Comparison of ENCODE assay signal across 1 cellular context in genomic region chrX:49191033-49191871, GRCh38.
TF ChIP-seq lines count a peak whose summit lies in the region.

No MANE protein-coding gene starts in this region.

TF ChIP-seq in K562, 482 proteins besides CTCF, POLR2A, EP300 and RAD21 (continues in another document):
- TF ChIP-seq ZNF76 (CRISPR knock-in tag; IDR thresholded peaks at IDR 0.05; ENCODE audit: borderline replicate concordance) = no peak
- TF ChIP-seq, protein P1, sequence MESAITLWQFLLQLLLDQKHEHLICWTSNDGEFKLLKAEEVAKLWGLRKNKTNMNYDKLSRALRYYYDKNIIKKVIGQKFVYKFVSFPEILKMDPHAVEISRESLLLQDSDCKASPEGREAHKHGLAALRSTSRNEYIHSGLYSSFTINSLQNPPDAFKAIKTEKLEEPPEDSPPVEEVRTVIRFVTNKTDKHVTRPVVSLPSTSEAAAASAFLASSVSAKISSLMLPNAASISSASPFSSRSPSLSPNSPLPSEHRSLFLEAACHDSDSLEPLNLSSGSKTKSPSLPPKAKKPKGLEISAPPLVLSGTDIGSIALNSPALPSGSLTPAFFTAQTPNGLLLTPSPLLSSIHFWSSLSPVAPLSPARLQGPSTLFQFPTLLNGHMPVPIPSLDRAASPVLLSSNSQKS (CRISPR knock-in tag; IDR thresholded peaks at IDR 0.05) = no peak
- TF ChIP-seq NR0B1 (IDR thresholded peaks at IDR 0.05; ENCODE audit: partially characterized antibody) = no peak
- peak; percentile 83 for TF ChIP-seq CREM (IDR thresholded peaks at IDR 0.05; ENCODE audit: low read depth)
- TF ChIP-seq ZBTB40 (IDR thresholded peaks at IDR 0.05) = peak; percentile 89
- no peak for TF ChIP-seq ZBTB40 (CRISPR knock-in tag; IDR thresholded peaks at IDR 0.05)
- 0 out of 2 replicates have a peak, but pooled peaks have one; percentile 13 for TF ChIP-seq KHSRP (IDR thresholded peaks at IDR 0.05)
- TF ChIP-seq FIP1L1 (IDR thresholded peaks at IDR 0.05; ENCODE audit: low read depth, low read length, poor library complexity, severe bottlenecking) = peak; percentile 29
- TF ChIP-seq PHF8 (IDR thresholded peaks at IDR 0.05; ENCODE audit: borderline replicate concordance, low read length) = peak; percentile 81; the same call in 1 of the 2 replicates
- TF ChIP-seq NR2C1 (IDR thresholded peaks at IDR 0.05) = no peak
- no peak for TF ChIP-seq NR2C1 (tag; IDR thresholded peaks at IDR 0.05)
- no peak for TF ChIP-seq ESRRB (CRISPR knock-in tag; IDR thresholded peaks at IDR 0.05; ENCODE audit: borderline replicate concordance)
- no peak for TF ChIP-seq ZNF316 (IDR thresholded peaks at IDR 0.05)
- TF ChIP-seq KLF13 (tag; IDR thresholded peaks at IDR 0.05; ENCODE audit: borderline replicate concordance, low read depth) = 0 out of 2 replicates have a peak, but pooled peaks have one; percentile 18
- TF ChIP-seq SIN3B (IDR thresholded peaks at IDR 0.05; ENCODE audit: low read depth) = no peak
- TF ChIP-seq CXXC5 (CRISPR knock-in tag; IDR thresholded peaks at IDR 0.05) = peak; percentile 91
- TF ChIP-seq RB1 (IDR thresholded peaks at IDR 0.05; ENCODE audit: low read depth) = peak; percentile 70; the same call in 1 of the 2 replicates
- peak; percentile 100 for TF ChIP-seq ASH1L (IDR thresholded peaks at IDR 0.05; ENCODE audit: borderline replicate concordance, low read depth, partially characterized antibody)
- peak; percentile 50 to 80 for TF ChIP-seq FOXK2 (conservative IDR thresholded peaks at IDR 0.05 in 1 of 2, IDR thresholded peaks at IDR 0.05 in 1 of 2; ENCODE audit: low read depth in 2 of 2)
- TF ChIP-seq HNRNPLL (IDR thresholded peaks at IDR 0.05; ENCODE audit: low read depth, low read length, poor library complexity, severe bottlenecking) = peak; percentile 85
- TF ChIP-seq, protein P2, sequence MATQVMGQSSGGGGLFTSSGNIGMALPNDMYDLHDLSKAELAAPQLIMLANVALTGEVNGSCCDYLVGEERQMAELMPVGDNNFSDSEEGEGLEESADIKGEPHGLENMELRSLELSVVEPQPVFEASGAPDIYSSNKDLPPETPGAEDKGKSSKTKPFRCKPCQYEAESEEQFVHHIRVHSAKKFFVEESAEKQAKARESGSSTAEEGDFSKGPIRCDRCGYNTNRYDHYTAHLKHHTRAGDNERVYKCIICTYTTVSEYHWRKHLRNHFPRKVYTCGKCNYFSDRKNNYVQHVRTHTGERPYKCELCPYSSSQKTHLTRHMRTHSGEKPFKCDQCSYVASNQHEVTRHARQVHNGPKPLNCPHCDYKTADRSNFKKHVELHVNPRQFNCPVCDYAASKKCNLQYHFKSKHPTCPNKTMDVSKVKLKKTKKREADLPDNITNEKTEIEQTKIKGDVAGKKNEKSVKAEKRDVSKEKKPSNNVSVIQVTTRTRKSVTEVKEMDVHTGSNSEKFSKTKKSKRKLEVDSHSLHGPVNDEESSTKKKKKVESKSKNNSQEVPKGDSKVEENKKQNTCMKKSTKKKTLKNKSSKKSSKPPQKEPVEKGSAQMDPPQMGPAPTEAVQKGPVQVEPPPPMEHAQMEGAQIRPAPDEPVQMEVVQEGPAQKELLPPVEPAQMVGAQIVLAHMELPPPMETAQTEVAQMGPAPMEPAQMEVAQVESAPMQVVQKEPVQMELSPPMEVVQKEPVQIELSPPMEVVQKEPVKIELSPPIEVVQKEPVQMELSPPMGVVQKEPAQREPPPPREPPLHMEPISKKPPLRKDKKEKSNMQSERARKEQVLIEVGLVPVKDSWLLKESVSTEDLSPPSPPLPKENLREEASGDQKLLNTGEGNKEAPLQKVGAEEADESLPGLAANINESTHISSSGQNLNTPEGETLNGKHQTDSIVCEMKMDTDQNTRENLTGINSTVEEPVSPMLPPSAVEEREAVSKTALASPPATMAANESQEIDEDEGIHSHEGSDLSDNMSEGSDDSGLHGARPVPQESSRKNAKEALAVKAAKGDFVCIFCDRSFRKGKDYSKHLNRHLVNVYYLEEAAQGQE (CRISPR knock-in tag; IDR thresholded peaks at IDR 0.05; ENCODE audit: low read depth) = 0 out of 2 replicates have a peak, but pooled peaks have one; percentile 44
- peak; percentile 82 for TF ChIP-seq CREB1 (IDR thresholded peaks at IDR 0.05)
- TF ChIP-seq CREB1 (CRISPR knock-in tag; IDR thresholded peaks at IDR 0.05) = peak; percentile 80
- TF ChIP-seq MEIS2 (IDR thresholded peaks at IDR 0.05; ENCODE audit: partially characterized antibody) = peak; percentile 73
- peak; percentile 92 to 94 for TF ChIP-seq NRF1 (conservative IDR thresholded peaks at IDR 0.05 in 1 of 2, IDR thresholded peaks at IDR 0.05 in 1 of 2)
- TF ChIP-seq, protein P3, sequence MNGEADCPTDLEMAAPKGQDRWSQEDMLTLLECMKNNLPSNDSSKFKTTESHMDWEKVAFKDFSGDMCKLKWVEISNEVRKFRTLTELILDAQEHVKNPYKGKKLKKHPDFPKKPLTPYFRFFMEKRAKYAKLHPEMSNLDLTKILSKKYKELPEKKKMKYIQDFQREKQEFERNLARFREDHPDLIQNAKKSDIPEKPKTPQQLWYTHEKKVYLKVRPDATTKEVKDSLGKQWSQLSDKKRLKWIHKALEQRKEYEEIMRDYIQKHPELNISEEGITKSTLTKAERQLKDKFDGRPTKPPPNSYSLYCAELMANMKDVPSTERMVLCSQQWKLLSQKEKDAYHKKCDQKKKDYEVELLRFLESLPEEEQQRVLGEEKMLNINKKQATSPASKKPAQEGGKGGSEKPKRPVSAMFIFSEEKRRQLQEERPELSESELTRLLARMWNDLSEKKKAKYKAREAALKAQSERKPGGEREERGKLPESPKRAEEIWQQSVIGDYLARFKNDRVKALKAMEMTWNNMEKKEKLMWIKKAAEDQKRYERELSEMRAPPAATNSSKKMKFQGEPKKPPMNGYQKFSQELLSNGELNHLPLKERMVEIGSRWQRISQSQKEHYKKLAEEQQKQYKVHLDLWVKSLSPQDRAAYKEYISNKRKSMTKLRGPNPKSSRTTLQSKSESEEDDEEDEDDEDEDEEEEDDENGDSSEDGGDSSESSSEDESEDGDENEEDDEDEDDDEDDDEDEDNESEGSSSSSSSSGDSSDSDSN (IDR thresholded peaks at IDR 0.05; ENCODE audit: borderline replicate concordance in 1 of 2, low read depth in 2 of 2, low read length in 2 of 2) = 0 out of 4 replicates have a peak, but pooled peaks of 1 of the 2 experiments have one; percentile 1
- no peak for TF ChIP-seq NONO (IDR thresholded peaks at IDR 0.05; ENCODE audit: low read depth in 2 of 2, low read length in 1 of 2)
- TF ChIP-seq SP2 (IDR thresholded peaks at IDR 0.05; ENCODE audit: extremely low read depth, low read depth, low read length, poor library complexity, severe bottlenecking) = peak; percentile 85
- TF ChIP-seq RBFOX2 (IDR thresholded peaks at IDR 0.05; ENCODE audit: low read depth, low read length) = peak; percentile 92
- peak; percentile 60; the same call in 1 of the 2 replicates for TF ChIP-seq PML (IDR thresholded peaks at IDR 0.05; ENCODE audit: low read length)
- peak; percentile 86 for TF ChIP-seq TBP (optimal IDR thresholded peaks at IDR 0.05; ENCODE audit: low read depth, low read length)
- no peak for TF ChIP-seq EWSR1 (IDR thresholded peaks at IDR 0.05; ENCODE audit: borderline replicate concordance, low read depth, partially characterized antibody)
- no peak for TF ChIP-seq ZNF3 (CRISPR knock-in tag; IDR thresholded peaks at IDR 0.05)
- TF ChIP-seq L3MBTL2 (IDR thresholded peaks at IDR 0.05) = 0 out of 2 replicates have a peak, but pooled peaks have one; percentile 10
- TF ChIP-seq MEF2D (tag; conservative IDR thresholded peaks at IDR 0.05; ENCODE audit: low read depth) = no peak
- TF ChIP-seq ZNF695 (CRISPR knock-in tag; IDR thresholded peaks at IDR 0.05) = no peak
- TF ChIP-seq RBM14 (IDR thresholded peaks at IDR 0.05; ENCODE audit: borderline replicate concordance, insufficient read depth, low read depth, low read length) = no peak
- TF ChIP-seq, protein P4, sequence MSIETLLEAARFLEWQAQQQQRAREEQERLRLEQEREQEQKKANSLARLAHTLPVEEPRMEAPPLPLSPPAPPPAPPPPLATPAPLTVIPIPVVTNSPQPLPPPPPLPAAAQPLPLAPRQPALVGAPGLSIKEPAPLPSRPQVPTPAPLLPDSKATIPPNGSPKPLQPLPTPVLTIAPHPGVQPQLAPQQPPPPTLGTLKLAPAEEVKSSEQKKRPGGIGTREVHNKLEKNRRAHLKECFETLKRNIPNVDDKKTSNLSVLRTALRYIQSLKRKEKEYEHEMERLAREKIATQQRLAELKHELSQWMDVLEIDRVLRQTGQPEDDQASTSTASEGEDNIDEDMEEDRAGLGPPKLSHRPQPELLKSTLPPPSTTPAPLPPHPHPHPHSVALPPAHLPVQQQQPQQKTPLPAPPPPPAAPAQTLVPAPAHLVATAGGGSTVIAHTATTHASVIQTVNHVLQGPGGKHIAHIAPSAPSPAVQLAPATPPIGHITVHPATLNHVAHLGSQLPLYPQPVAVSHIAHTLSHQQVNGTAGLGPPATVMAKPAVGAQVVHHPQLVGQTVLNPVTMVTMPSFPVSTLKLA (conservative IDR thresholded peaks at IDR 0.05) = no peak
- peak; percentile 3; the same call in 1 of the 2 replicates for TF ChIP-seq CTBP1 (IDR thresholded peaks at IDR 0.05; ENCODE audit: borderline replicate concordance)
- TF ChIP-seq ARID3A (IDR thresholded peaks at IDR 0.05; ENCODE audit: borderline replicate concordance, low read depth, low read length) = peak; percentile 95
- TF ChIP-seq FOXM1 (IDR thresholded peaks at IDR 0.05; ENCODE audit: low read depth) = peak; percentile 91
- no peak for TF ChIP-seq FOXM1 (CRISPR knock-in tag; IDR thresholded peaks at IDR 0.05; ENCODE audit: low read depth)
- peak; percentile 91 for TF ChIP-seq ATF7 (IDR thresholded peaks at IDR 0.05)
